Comparison of ENCODE assay signal across 20 cellular contexts in genomic region chr10:62665771-62666170, GRCh38.
"Had no signal": no experiment of that assay in that cellular context is flagged by ENCODE, and none has a peak within 500 bp of the region (broad histone marks: within the 10 kb centered on the region; RNA-seq: fewer than 3 reads in every experiment).

No MANE protein-coding gene starts in this region.

- ATAC-seq: effector memory CD8-positive, alpha-beta T cell; stimulated activated naive CD8-positive, alpha-beta T cell treated with anti-CD3 and anti-CD28 coated beads, Interleukin-15, Interleukin-2, amounts not matched to agents 100 U/mL and 50 U/mL, for 24 hours had no signal

- DNase-seq: activated CD4-positive, alpha-beta T cell treated with anti-CD3 and anti-CD28 coated beads for 4 hours; activated CD4-positive, alpha-beta T cell treated with anti-CD3 and anti-CD28 coated beads, Interleukin-2, amount 50 U/mL, for 48 hours; activated CD4-positive, CD25-positive, alpha-beta regulatory T cell; activated CD8-positive, alpha-beta memory T cell treated with anti-CD3 and anti-CD28 coated beads, Interleukin-2, amount 50 U/mL, for 4 hours; activated effector memory CD4-positive, alpha-beta T cell treated with anti-CD3 and anti-CD28 coated beads, Interleukin-2, amount 50 U/mL, for 16 hours; activated naive CD4-positive, alpha-beta T cell treated with anti-CD3 and anti-CD28 coated beads, Interleukin-2, amount 10 ng/mL, durations not matched to agents 7 days and 5 days; activated naive CD8-positive, alpha-beta T cell treated with anti-CD3 and anti-CD28 coated beads, Interleukin-2, amount 10 ng/mL, durations not matched to agents 7 days and 5 days; activated T-cell treated with anti-CD3 and anti-CD28 coated beads, Interleukin-2, amount 50 U/mL, for 1 hour; brain microvascular endothelial cell; effector memory CD8-positive, alpha-beta T cell; foreskin fibroblast; left lung; lower lobe of right lung; mesendoderm; mucosa of descending colon; right lobe of liver; stimulated activated CD4-positive, alpha-beta T cell treated with anti-CD3 and anti-CD28 coated beads, Interleukin-2, amount 100 ng/mL, for 48 hours; stimulated activated naive CD8-positive, alpha-beta T cell treated with anti-CD3 and anti-CD28 coated beads, Interleukin-15, Interleukin-2, amounts not matched to agents 100 U/mL and 50 U/mL, for 24 hours; T-helper 1 cell; uterus had no signal
